In the genomic region with DNA sequence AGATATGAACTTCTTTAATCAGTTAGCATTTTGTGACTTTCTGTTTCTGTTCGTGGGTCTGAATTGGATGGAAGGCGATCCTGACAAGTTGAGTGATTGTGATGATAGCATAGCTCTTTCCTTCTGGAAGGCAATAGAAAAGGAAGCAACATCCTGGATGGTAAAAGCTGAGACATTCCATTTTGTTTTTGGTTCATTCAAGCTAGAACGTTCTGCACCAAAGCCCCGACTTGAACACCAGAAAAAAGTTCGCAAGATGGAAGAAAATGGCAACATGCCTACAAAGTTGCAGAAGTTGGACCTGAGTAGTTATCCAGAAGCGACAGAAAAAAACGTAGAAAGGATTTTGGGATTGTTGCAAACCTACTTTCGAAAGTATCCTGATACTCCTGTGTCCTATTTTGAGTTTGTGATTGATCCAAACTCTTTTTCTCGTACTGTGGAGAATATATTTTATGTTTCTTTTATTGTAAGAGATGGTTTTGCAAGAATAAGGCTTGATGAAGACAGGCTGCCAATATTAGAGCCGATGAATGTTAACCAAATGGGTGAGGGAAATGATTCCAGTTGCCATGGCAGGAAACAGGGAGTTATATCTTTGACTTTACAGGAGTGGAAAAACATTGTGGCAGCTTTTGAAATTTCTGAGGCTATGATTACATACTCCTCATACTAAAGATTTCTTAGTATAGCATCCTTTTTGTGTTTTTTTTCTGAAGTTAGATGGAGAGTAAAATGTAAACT, we compare ENCODE assay signal across 1 cellular context.
TF ChIP-seq lines count a peak whose summit lies in the region.

No MANE protein-coding gene starts in this region.

TF ChIP-seq in HepG2, 621 proteins besides CTCF, POLR2A, EP300 and RAD21:
- TF ChIP-seq, protein P1, sequence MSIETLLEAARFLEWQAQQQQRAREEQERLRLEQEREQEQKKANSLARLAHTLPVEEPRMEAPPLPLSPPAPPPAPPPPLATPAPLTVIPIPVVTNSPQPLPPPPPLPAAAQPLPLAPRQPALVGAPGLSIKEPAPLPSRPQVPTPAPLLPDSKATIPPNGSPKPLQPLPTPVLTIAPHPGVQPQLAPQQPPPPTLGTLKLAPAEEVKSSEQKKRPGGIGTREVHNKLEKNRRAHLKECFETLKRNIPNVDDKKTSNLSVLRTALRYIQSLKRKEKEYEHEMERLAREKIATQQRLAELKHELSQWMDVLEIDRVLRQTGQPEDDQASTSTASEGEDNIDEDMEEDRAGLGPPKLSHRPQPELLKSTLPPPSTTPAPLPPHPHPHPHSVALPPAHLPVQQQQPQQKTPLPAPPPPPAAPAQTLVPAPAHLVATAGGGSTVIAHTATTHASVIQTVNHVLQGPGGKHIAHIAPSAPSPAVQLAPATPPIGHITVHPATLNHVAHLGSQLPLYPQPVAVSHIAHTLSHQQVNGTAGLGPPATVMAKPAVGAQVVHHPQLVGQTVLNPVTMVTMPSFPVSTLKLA (IDR thresholded peaks at IDR 0.05), result no peak
- TF ChIP-seq KDM1A (CRISPR knock-in tag; IDR thresholded peaks at IDR 0.05), result no peak
- TF ChIP-seq ZSCAN29 (CRISPR knock-in tag; conservative IDR thresholded peaks at IDR 0.05), result no peak
- no peak for TF ChIP-seq ZMYM3 (CRISPR knock-in tag; IDR thresholded peaks at IDR 0.05)
- TF ChIP-seq, protein P2, sequence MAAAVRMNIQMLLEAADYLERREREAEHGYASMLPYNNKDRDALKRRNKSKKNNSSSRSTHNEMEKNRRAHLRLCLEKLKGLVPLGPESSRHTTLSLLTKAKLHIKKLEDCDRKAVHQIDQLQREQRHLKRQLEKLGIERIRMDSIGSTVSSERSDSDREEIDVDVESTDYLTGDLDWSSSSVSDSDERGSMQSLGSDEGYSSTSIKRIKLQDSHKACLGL (CRISPR knock-in tag; IDR thresholded peaks at IDR 0.05), result no peak
- TF ChIP-seq POLR2AphosphoS5 (IDR thresholded peaks at IDR 0.05; ENCODE audit: low read depth, low read length), result no peak
- no peak for TF ChIP-seq NKX3-1 (CRISPR knock-in tag; IDR thresholded peaks at IDR 0.05)
- TF ChIP-seq, protein P3, sequence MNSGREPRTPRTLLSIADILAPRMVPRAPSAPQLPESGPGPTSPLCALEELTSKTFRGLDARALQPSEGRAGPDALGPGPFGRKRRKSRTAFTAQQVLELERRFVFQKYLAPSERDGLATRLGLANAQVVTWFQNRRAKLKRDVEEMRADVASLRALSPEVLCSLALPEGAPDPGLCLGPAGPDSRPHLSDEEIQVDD (CRISPR knock-in tag; IDR thresholded peaks at IDR 0.05; ENCODE audit: borderline replicate concordance), result no peak
- no peak for TF ChIP-seq ZNF460 (CRISPR knock-in tag; IDR thresholded peaks at IDR 0.05; ENCODE audit: borderline replicate concordance)
- no peak for TF ChIP-seq SMARCC2 (IDR thresholded peaks at IDR 0.05)
- 0 out of 2 replicates have a peak, but pooled peaks have one; percentile 2 for TF ChIP-seq RBFOX2 (IDR thresholded peaks at IDR 0.05; ENCODE audit: low read depth, low read length)
- peak; percentile 70 for TF ChIP-seq RBM22 (optimal IDR thresholded peaks at IDR 0.05; ENCODE audit: low read length)
- no peak for TF ChIP-seq PATZ1 (CRISPR knock-in tag; IDR thresholded peaks at IDR 0.05)
- no peak for TF ChIP-seq ATF5 (CRISPR knock-in tag; IDR thresholded peaks at IDR 0.05; ENCODE audit: low read depth)
TF ChIP-seq in HepG2: peak in this region for 2.
